ENCODE assay signal across 8 cellular contexts in genomic region chr4:183503497-183504063, GRCh38. TPM values are rescaled to one million over a fixed set of nuclear protein-coding genes. Genes with fewer than 3 reads are reported as not detected.
A peak's percentile ranks its signal among the peaks of the same experiment; 100 is the strongest.
DNase-seq lines count a peak whose midpoint lies in the region; ATAC-seq and TF ChIP-seq lines count a peak whose summit lies in the region.

No MANE protein-coding gene starts in this region.

- peaks cover 5 to 7% of the 10 kb centered on the region in 2 donors for H3K4me1 Mint-ChIP-seq in effector memory CD8-positive, alpha-beta T cell (ENCODE audit: low read depth in 2 of 2)

- peak overlapping the region; percentile 95 to 96 for H3K27ac Mint-ChIP-seq in effector memory CD8-positive, alpha-beta T cell

- DNase-seq in heart left ventricle = no peak
- no peak for DNase-seq in left cardiac atrium
- peak; percentile 50 for DNase-seq in NOMO-1 treated with DMSO at 0.1 percent for 48 hours (lab: John Stamatoyannopoulos, UW; ENCODE audit: unreplicated experiment)
- DNase-seq in effector memory CD8-positive, alpha-beta T cell = no peak
- no peak for DNase-seq in ACHN
- DNase-seq in SKM-1 (lab: John Stamatoyannopoulos, UW; ENCODE audit: unreplicated experiment) = no peak

- H3K4me3 Mint-ChIP-seq in effector memory CD8-positive, alpha-beta T cell = peak overlapping the region; percentile 86 to 94

- H3K27ac ChIP-seq in heart left ventricle = peak overlapping the region; percentile 67 to 99 (median 96)

- H3K27me3 Mint-ChIP-seq in effector memory CD8-positive, alpha-beta T cell = no peaks in the 10 kb centered on the region

- no peaks in the 10 kb centered on the region for H3K9me3 ChIP-seq in heart left ventricle
- no peaks in the 10 kb centered on the region for H3K9me3 ChIP-seq in neuron (ENCODE audit: low read length)

- ATAC-seq in heart left ventricle = no peak
- no peak for ATAC-seq in left cardiac atrium
- ATAC-seq in HG02610 (IDR thresholded peaks at IDR 0.05; ENCODE audit: unreplicated experiment) = peak; percentile 0
- ATAC-seq in effector memory CD8-positive, alpha-beta T cell (replicated peaks) = peak; percentile 10

- peak overlapping the region; percentile 97 for H2AFZ ChIP-seq in neuron (ENCODE audit: low read depth, low read length)

- H3K4me3 ChIP-seq in heart left ventricle (peak overlapping the region; percentile 70 to 97 (median 90)), neuron (ENCODE audit: low read length) (peak overlapping the region; percentile 95)

- in situ Hi-C loops in ACHN (cut with HindIII; ENCODE audit: low pct_ligation_motif_present, low pct_unique_long_range_greater_than_20kb, low sequenced_read_pairs) = no loop called here

- no peak for TF ChIP-seq POLR2A in heart left ventricle (IDR thresholded peaks at IDR 0.05)

- no peaks in the 10 kb centered on the region for H3K9me3 Mint-ChIP-seq in effector memory CD8-positive, alpha-beta T cell

- no peak for TF ChIP-seq CTCF in heart left ventricle (IDR thresholded peaks at IDR 0.05)

- peaks cover 15% of the 10 kb centered on the region for H3K36me3 Mint-ChIP-seq in effector memory CD8-positive, alpha-beta T cell (ENCODE audit: insufficient read depth)

- no peaks in the 10 kb centered on the region for H3K36me3 ChIP-seq in heart left ventricle
- no peaks in the 10 kb centered on the region for H3K36me3 ChIP-seq in neuron (ENCODE audit: insufficient read depth, low read length)

- WGBS in heart left ventricle, 4 donors = 0 to 1% (median 0%) methylated on average over 10 to 15 of the region's 15 CpGs

- intact Hi-C loops in heart left ventricle (cut with DNase I) = loop anchor here in 9 of 10 donors (1.0 to 10.0 kb wide), 4 partner anchors 59 to 155 kb away; partner anchors contain the start of genes RWDD4 (in 9 of the 9), TRAPPC11 (in 9 of the 9) and CDKN2AIP (in 1 of the 9)
- intact Hi-C loops in left cardiac atrium (cut with DNase I) = loop anchor here in 1 of 2 donors (10.0 kb wide), 1 partner anchor 151 kb away; the partner anchor contains the start of genes RWDD4 and TRAPPC11

- H3K27me3 ChIP-seq in heart left ventricle (no peaks in the 10 kb centered on the region), neuron (ENCODE audit: insufficient read depth, low read length) (no peaks in the 10 kb centered on the region)

- H3K4me1 ChIP-seq in heart left ventricle (peaks cover 0 to 40% (median 12%) of the 10 kb centered on the region in 12 donors), neuron (ENCODE audit: insufficient read depth, low read length) (peaks cover 21% of the 10 kb centered on the region)

RNA-seq across cellular contexts. Expression of gene ING2, which starts 1.3 kb away (rescaled TPM):
- 1 to 10 TPM; 3.6 to 6.9 (median 5.4) TPM for total RNA-seq in heart left ventricle
- 10 to 100 TPM in 1 of 2 donors, 1 to 10 TPM in 1; 2.9 to 10.9 TPM for polyA plus RNA-seq in heart left ventricle
- 1 to 10 TPM; 5.4 to 6.2 TPM for total RNA-seq in left cardiac atrium

RNA-seq across cellular contexts. Expression of gene CDKN2AIP, which starts 59.1 kb away (rescaled TPM):
- total RNA-seq in heart left ventricle = 10 to 100 TPM in 4 of 9 donors, 1 to 10 TPM in 5; 8.0 to 12.5 (median 9.7) TPM
- 1 to 10 TPM; 5.3 to 6.9 TPM for polyA plus RNA-seq in heart left ventricle
- 10 to 100 TPM in 1 of 2 donors, 1 to 10 TPM in 1; 8.7 to 11.2 TPM for total RNA-seq in left cardiac atrium

Comparison
In these comparisons a context has a peak if more than half of its experiments do, and no peak if none do; other contexts are left out.
1. ATAC-seq: peak in HG02610 (single experiment) and effector memory CD8-positive, alpha-beta T cell (single experiment); none in heart left ventricle (0 of 4) and left cardiac atrium (0 of 2).